In genomic region chr2:46493241-46493970, GRCh38 we compare ENCODE assay signal across 9 cellular contexts. TPM values are rescaled to one million over a fixed set of nuclear protein-coding genes. Genes with fewer than 3 reads are reported as not detected.
DNase-seq lines count a peak whose midpoint lies in the region; ATAC-seq, FAIRE-seq and TF ChIP-seq lines count a peak whose summit lies in the region.
"Had no signal": no experiment of that assay in that cellular context is flagged by ENCODE, and none has a peak within 500 bp of the region (broad histone marks: within the 10 kb centered on the region; RNA-seq: fewer than 3 reads in every experiment).

No MANE protein-coding gene starts in this region.

- no peaks in the 10 kb centered on the region for H3K36me3 ChIP-seq in GM12878 (ENCODE audit: control insufficient read depth in 2 of 2, insufficient read depth in 2 of 2, low read length in 1 of 2)
- no peaks in the 10 kb centered on the region for H3K36me3 ChIP-seq in vagina

- H3K9ac ChIP-seq in GM12878 (ENCODE audit: control insufficient read depth, insufficient read depth, low read length) = no peak overlapping the region

- no peaks in the 10 kb centered on the region for H4K20me1 ChIP-seq in GM12878 (ENCODE audit: control insufficient read depth, insufficient read depth)

- no TSS peak for BruUV-seq in GM12878 (replicated peaks; lab: Mats Ljungman, UMichigan)

- TF ChIP-seq POLR2A in GM12878 (IDR thresholded peaks at IDR 0.05; ENCODE audit: low read depth, low read length) (no peak), vagina (IDR thresholded peaks at IDR 0.05) (no peak)

- WGBS in GM12878 (ENCODE audit: insufficient coverage, insufficient replicate concordance, low lambda C conversion rate, missing lambda C conversion rate) = 23% methylated on average over 8 of the region's 8 CpGs

- POLR2A ChIA-PET in GM12878 (lab: Charles Lee) = interaction anchor here (0.6 to 2.4 kb wide), 11 partner anchors 11 to 838 kb away, joined by 3 to 14 read pairs (median 4); no protein-coding TSS in a partner anchor

- peak; percentile 24 for DNase-seq in AG09309 (ENCODE audit: low read depth)
- DNase-seq in GM12878 (ENCODE audit: low read depth, low spot score) = peak; percentile 64
- peak; percentile 19 to 58 for DNase-seq in vagina (ENCODE audit: extremely low spot score in 2 of 2)
- DNase-seq in DMS53 (lab: John Stamatoyannopoulos, UW) = no peak
- DNase-seq in retina = no peak
- DNase-seq in midbrain (lab: John Stamatoyannopoulos, UW) = no peak

- H2AFZ ChIP-seq in GM12878 (ENCODE audit: control insufficient read depth, low read depth, low read length) = no peak overlapping the region

- H3K9me3 ChIP-seq in GM12878 (replicated peaks; ENCODE audit: control insufficient read depth, insufficient read depth, low read length) (no peaks in the 10 kb centered on the region), vagina (no peaks in the 10 kb centered on the region)

- H3K4me1 ChIP-seq in GM12878 (ENCODE audit: control insufficient read depth, insufficient read depth, low read length) (peaks cover 38% of the 10 kb centered on the region), vagina (peaks cover 32% of the 10 kb centered on the region)

- H3K27ac ChIP-seq in GM12878 (ENCODE audit: control insufficient read depth, insufficient read depth) = peak overlapping the region; percentile 45
- H3K27ac ChIP-seq in vagina = no peak overlapping the region

- H3K4me3 ChIP-seq in AG09309 (ENCODE audit: control insufficient read depth, low read depth, low read length) (no peak overlapping the region), GM12878 (no peak overlapping the region), vagina (no peak overlapping the region)

- ATAC-seq in GM19395 (IDR thresholded peaks at IDR 0.05; ENCODE audit: unreplicated experiment) (peak; percentile 75), HG03280 (IDR thresholded peaks at IDR 0.05; ENCODE audit: unreplicated experiment) (peak; percentile 60), GM12878 (peak; percentile 92)

- intact Hi-C loops in GM12878 (cut with micrococcal nuclease; ENCODE audit: unreplicated experiment) = no loop called here
- intact Hi-C loops in vagina (cut with DNase I) = no loop called here

- no peaks in the 10 kb centered on the region for H3K79me2 ChIP-seq in GM12878 (ENCODE audit: control insufficient read depth, insufficient read depth, low read length)

- no peak for TF ChIP-seq RAD21 in GM12878 (IDR thresholded peaks at IDR 0.05; ENCODE audit: insufficient read depth, low read depth, low read length)

- CTCF ChIA-PET in GM12878 (lab: Yijun Ruan, JAX) = interaction anchor here (0.7 to 2.2 kb wide), 9 partner anchors 11 to 109 kb away, joined by 3 to 7 read pairs (median 4); no protein-coding TSS in a partner anchor

- H3K4me2 ChIP-seq in GM12878 (ENCODE audit: control insufficient read depth, insufficient read depth) = peak overlapping the region; percentile 36

- RAD21 ChIA-PET in GM12878 (lab: Charles Lee; ENCODE audit: unreplicated experiment) = interaction anchor here (0.5 to 2.6 kb wide), 9 partner anchors 10 to 121 kb away, joined by 3 to 14 read pairs (median 6); no protein-coding TSS in a partner anchor

- peak; percentile 83 for FAIRE-seq in GM12878 (lab: Jason Lieb, UNC)

- in situ Hi-C loops in GM12878 (cut with MboI) = no loop called here

- TF ChIP-seq CTCF in AG09309 (IDR thresholded peaks at IDR 0.05; ENCODE audit: control insufficient read depth, insufficient read depth, low read depth, low read length, missing control alignments) (no peak), GM12878 (IDR thresholded peaks at IDR 0.05 in 2 of 3, conservative IDR thresholded peaks at IDR 0.05 in 1 of 3; ENCODE audit: control insufficient read depth in 2 of 3, extremely low read depth in 1 of 3, insufficient read depth in 1 of 3, low read depth in 3 of 3, low read length in 3 of 3) (no peak), vagina (IDR thresholded peaks at IDR 0.05) (no peak)

- TF ChIP-seq EP300 in GM12878 (IDR thresholded peaks at IDR 0.05; ENCODE audit: borderline replicate concordance in 1 of 2, control insufficient read depth in 1 of 2, low read depth in 2 of 2, low read length in 2 of 2) = peak; percentile 43 to 63; a peak in 2 of 4 replicates

- H3K27me3 ChIP-seq in GM12878 (replicated peaks in 1 of 2; ENCODE audit: control insufficient read depth in 2 of 2, insufficient read depth in 2 of 2, low read length in 1 of 2) (0 out of 4 replicates have a peak, but pooled peaks cover 0 to 2% of the 10 kb centered on the region in 2 experiments), vagina (no peaks in the 10 kb centered on the region)

- SMC1A ChIA-PET in GM12878 (lab: Charles Lee; ENCODE audit: uncharacterized antibody, unreplicated experiment) = interaction anchor here (0.7 to 12.4 kb wide), 9 partner anchors 11 to 156 kb away, joined by 3 to 89 read pairs (median 4); no protein-coding TSS in a partner anchor

TF ChIP-seq in GM12878, 131 proteins besides CTCF, POLR2A, EP300 and RAD21 (continues in another document):
- TF ChIP-seq SMARCA5 (IDR thresholded peaks at IDR 0.05) = peak; percentile 83; the same call in 1 of the 2 replicates
- TF ChIP-seq ATF2 (IDR thresholded peaks at IDR 0.05; ENCODE audit: low read length) = peak; percentile 78; the same call in 1 of the 2 replicates
- peak; percentile 38 for TF ChIP-seq RAD51 (IDR thresholded peaks at IDR 0.05)
- peak; percentile 89 for TF ChIP-seq JUNB (IDR thresholded peaks at IDR 0.05)
- TF ChIP-seq RB1 (IDR thresholded peaks at IDR 0.05; ENCODE audit: borderline replicate concordance) = no peak
- TF ChIP-seq MEF2B (IDR thresholded peaks at IDR 0.05; ENCODE audit: partially characterized antibody, poor library complexity, severe bottlenecking) = peak; percentile 81
- no peak; the same call in 1 of the 2 replicates for TF ChIP-seq HDGF (IDR thresholded peaks at IDR 0.05)

RNA-seq across cellular contexts. Expression of gene TMEM247, which starts 14.0 kb away (rescaled TPM):
- not detected in 2 replicates for total RNA-seq in GM12878 (2013; cell fraction: nucleolus; rRNA removed)
- total RNA-seq in GM12878 (2014; rRNA removed) (not detected in 2 replicates), GM12878 (2014; rRNA removed; fragmentation: Illumina TruSeq; extraction: Trizol) (not detected in 2 replicates), GM12878 (2021) (not detected in 2 replicates), vagina (not detected)
- not detected for polyA plus RNA-seq in GM12878 (2011; ENCODE audit: low read depth)
- polyA plus RNA-seq in GM12878 (2011; rRNA removed) (not detected in 2 replicates), GM12878 (2014; fragmentation: Illumina TruSeq; extraction: Trizol) (not detected in 2 replicates), GM12878 (2014; fragmentation: Nextera tagmentation; extraction: Ambion mirVana) (not detected), GM12878 (2014; rRNA removed) (not detected in 2 replicates), GM12878 (2016; fragmentation: Nextera tagmentation; extraction: Ambion mirVana) (not detected)
- polyA plus RNA-seq in GM12878 (2011; cell fraction: cytosol; rRNA removed) = not detected in 2 replicates
- not detected in 2 replicates for polyA plus RNA-seq in GM12878 (2011; cell fraction: nucleus; rRNA removed)
- not detected in 2 replicates for polyA plus RNA-seq in GM12878 (2012)
- polyA minus RNA-seq in GM12878 (2011; rRNA and poly(A)+ RNA removed) = not detected in 2 replicates
- polyA minus RNA-seq in GM12878 (2011; cell fraction: cytosol; rRNA and poly(A)+ RNA removed) = not detected in 2 replicates
- polyA minus RNA-seq in GM12878 (2011; cell fraction: nucleus; rRNA and poly(A)+ RNA removed) = not detected in 2 replicates
- polyA plus RNA-seq: adipose tissue had no signal

RNA-seq across cellular contexts. Expression of gene RHOQ, which starts 48.9 kb away (rescaled TPM):
- total RNA-seq in GM12878 (2013; cell fraction: nucleolus; rRNA removed) = 132 and 135 TPM in 2 replicates
- total RNA-seq in GM12878 (2014; rRNA removed) (23.6 and 26.9 TPM in 2 replicates), GM12878 (2014; rRNA removed; fragmentation: Illumina TruSeq; extraction: Trizol) (30.9 and 32.2 TPM in 2 replicates), GM12878 (2021) (25.6 and 28.3 TPM in 2 replicates), vagina (121 TPM)
- 26.9 TPM for polyA plus RNA-seq in GM12878 (2011; ENCODE audit: low read depth)
- polyA plus RNA-seq in GM12878 (2011; rRNA removed) (79.6 and 87.5 TPM in 2 replicates), GM12878 (2014; fragmentation: Illumina TruSeq; extraction: Trizol) (39.3 and 43.3 TPM in 2 replicates), GM12878 (2014; fragmentation: Nextera tagmentation; extraction: Ambion mirVana) (10 to 100 TPM; 11.7 to 12.2 TPM), GM12878 (2014; rRNA removed) (24.0 and 25.7 TPM in 2 replicates), GM12878 (2016; fragmentation: Nextera tagmentation; extraction: Ambion mirVana) (1 to 10 TPM; 4.6 to 6.0 TPM)
- polyA plus RNA-seq in GM12878 (2011; cell fraction: cytosol; rRNA removed) = 38.2 and 51.3 TPM in 2 replicates
- 113 and 146 TPM in 2 replicates for polyA plus RNA-seq in GM12878 (2011; cell fraction: nucleus; rRNA removed)
- polyA plus RNA-seq in GM12878 (2012) = 48.1 and 55.1 TPM in 2 replicates
- 45.8 and 52.7 TPM in 2 replicates for polyA minus RNA-seq in GM12878 (2011; rRNA and poly(A)+ RNA removed)
- 14.4 and 17.3 TPM in 2 replicates for polyA minus RNA-seq in GM12878 (2011; cell fraction: cytosol; rRNA and poly(A)+ RNA removed)
- 60.0 and 84.1 TPM in 2 replicates for polyA minus RNA-seq in GM12878 (2011; cell fraction: nucleus; rRNA and poly(A)+ RNA removed)

RNA-seq across cellular contexts. Expression of gene ATP6V1E2, which starts 49.0 kb away (rescaled TPM):
- 14.5 and 16.0 TPM in 2 replicates for total RNA-seq in GM12878 (2013; cell fraction: nucleolus; rRNA removed)
- total RNA-seq in GM12878 (2014; rRNA removed) = 7.5 and 8.8 TPM in 2 replicates
- total RNA-seq in GM12878 (2014; rRNA removed; fragmentation: Illumina TruSeq; extraction: Trizol) = 7.9 and 8.3 TPM in 2 replicates
- total RNA-seq in GM12878 (2021) = 6.8 and 8.9 TPM in 2 replicates
- polyA plus RNA-seq in GM12878 (2011; ENCODE audit: low read depth) = 5.3 TPM
- 8.2 and 9.4 TPM in 2 replicates for polyA plus RNA-seq in GM12878 (2011; rRNA removed)
- 8.1 and 8.3 TPM in 2 replicates for polyA plus RNA-seq in GM12878 (2011; cell fraction: cytosol; rRNA removed)
- polyA plus RNA-seq in GM12878 (2011; cell fraction: nucleus; rRNA removed) = 9.7 and 10.9 TPM in 2 replicates
- 7.6 and 9.1 TPM in 2 replicates for polyA plus RNA-seq in GM12878 (2012)
- 8.6 and 9.0 TPM in 2 replicates for polyA plus RNA-seq in GM12878 (2014; fragmentation: Illumina TruSeq; extraction: Trizol)
- polyA plus RNA-seq in GM12878 (2014; fragmentation: Nextera tagmentation; extraction: Ambion mirVana) = 1 to 10 TPM; 2.7 to 3.9 TPM
- polyA plus RNA-seq in GM12878 (2014; rRNA removed) = 5.9 and 6.4 TPM in 2 replicates
- 1 to 10 TPM; 5.4 to 6.7 TPM for polyA plus RNA-seq in GM12878 (2016; fragmentation: Nextera tagmentation; extraction: Ambion mirVana)
- polyA minus RNA-seq in GM12878 (2011; rRNA and poly(A)+ RNA removed) = 8.4 and 9.1 TPM in 2 replicates
- 4.2 and 6.7 TPM in 2 replicates for polyA minus RNA-seq in GM12878 (2011; cell fraction: cytosol; rRNA and poly(A)+ RNA removed)
- polyA minus RNA-seq in GM12878 (2011; cell fraction: nucleus; rRNA and poly(A)+ RNA removed) = 6.5 and 9.8 TPM in 2 replicates
- total RNA-seq in vagina = 4.2 TPM

Comparison
In these comparisons a context has a peak if more than half of its experiments do, and no peak if none do; other contexts are left out.
1. DNase-seq: peak in AG09309 (single experiment), GM12878 (single experiment) and vagina (2 of 2); none in DMS53 (single experiment), retina (single experiment) and midbrain (single experiment).
2. Peak in every context shown above with its lines, with median percentiles within 50 percentile points of each other: ATAC-seq.